In the genomic region with DNA sequence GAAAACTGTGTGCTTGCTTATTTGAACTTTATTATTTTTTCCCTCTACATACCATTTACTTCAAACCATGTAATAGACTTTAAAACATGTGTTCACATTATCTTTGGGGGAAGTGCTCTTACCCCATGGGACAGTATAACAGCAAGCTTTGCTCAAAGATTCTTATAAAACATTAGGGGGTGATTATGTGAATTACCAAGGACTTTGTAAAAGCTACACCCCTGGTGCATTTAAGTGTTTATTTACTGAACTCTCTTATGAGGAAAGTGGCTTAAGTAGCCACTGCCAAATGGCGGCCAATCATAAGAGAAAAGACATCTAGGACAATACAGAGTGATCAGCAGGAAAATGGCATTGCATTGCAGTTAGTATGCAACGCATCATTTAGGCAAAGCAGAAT, we compare ENCODE assay signal across 23 cellular contexts.
"Had no signal": no experiment of that assay in that cellular context is flagged by ENCODE, and none has a peak within 500 bp of the region (broad histone marks: within the 10 kb centered on the region; RNA-seq: fewer than 3 reads in every experiment).

No MANE protein-coding gene starts in this region.

- H3K9me3 ChIP-seq: heart left ventricle, neutrophil, psoas muscle, right lobe of liver, suprapubic skin, thyroid gland, uterus had no signal

- H3K4me1 ChIP-seq: foreskin keratinocyte, psoas muscle, right lobe of liver, suprapubic skin, thyroid gland, uterus had no signal

- H3K4me3 ChIP-seq: heart left ventricle, lung, psoas muscle, right lobe of liver, suprapubic skin, thyroid gland, uterus had no signal

- H3K27ac ChIP-seq: foreskin keratinocyte, heart left ventricle, neutrophil, psoas muscle, right lobe of liver, suprapubic skin, thyroid gland, uterus had no signal

- H3K36me3 ChIP-seq: heart left ventricle, neutrophil, right lobe of liver, suprapubic skin, thyroid gland, uterus had no signal

- DNase-seq: effector CD4-positive, alpha-beta T cell; endodermal cell; erythroblast; foreskin keratinocyte; heart left ventricle; hippocampal formation; left colon; left ventricle myocardium superior; mesenchymal stem cell; naive thymus-derived CD4-positive, alpha-beta T cell; nephron progenitor cell; psoas muscle; retina; right lobe of liver; stimulated activated CD4-positive, alpha-beta T cell treated with anti-CD3 and anti-CD28 coated beads, Interleukin-4, amount 100 ng/mL, for 1 hour; stimulated activated CD8-positive, alpha-beta memory T cell treated with anti-CD3 and anti-CD28 coated beads, Interleukin-4, amount 100 ng/mL, for 48 hours; stimulated activated naive CD8-positive, alpha-beta T cell treated with anti-CD3 and anti-CD28 coated beads, Interleukin-15, Interleukin-2, amounts not matched to agents 100 U/mL and 50 U/mL, for 24 hours; thyroid gland; uterus had no signal

- ATAC-seq: foreskin keratinocyte; heart left ventricle; left colon; left ventricle myocardium superior; naive thymus-derived CD4-positive, alpha-beta T cell; psoas muscle; right lobe of liver; stimulated activated effector memory CD8-positive, alpha-beta T cell treated with anti-CD3 and anti-CD28 coated beads, Interleukin-12 subunit alpha, Interleukin-12 subunit beta, amount 100 ng/mL, for 72 hours; stimulated activated naive CD8-positive, alpha-beta T cell treated with anti-CD3 and anti-CD28 coated beads, Interleukin-15, Interleukin-2, amounts not matched to agents 100 U/mL and 50 U/mL, for 24 hours had no signal
